In the genomic region with DNA sequence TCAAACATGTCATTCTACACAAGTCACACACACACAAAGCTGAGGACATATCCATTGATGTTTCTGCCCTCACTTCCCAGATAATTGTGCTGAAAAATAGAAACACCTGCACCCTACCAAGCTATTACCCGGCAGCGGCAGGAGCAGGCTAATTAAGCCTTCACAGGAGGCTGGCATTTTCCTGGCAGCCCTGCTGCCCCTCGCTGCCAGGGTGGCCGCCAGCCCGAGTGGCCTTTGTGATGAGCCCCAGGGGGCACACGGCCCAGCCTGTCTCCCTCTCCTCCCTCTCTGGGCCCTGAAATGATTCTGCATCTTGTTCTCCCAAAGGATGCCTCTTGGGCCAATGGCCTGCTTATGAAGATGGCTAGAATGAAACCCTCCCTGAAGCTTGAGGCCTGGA, we compare ENCODE assay signal across 12 cellular contexts.
DNase-seq lines count a peak whose midpoint lies in the region; ATAC-seq lines count a peak whose summit lies in the region.
"Had no signal": no experiment of that assay in that cellular context is flagged by ENCODE, and none has a peak within 500 bp of the region (broad histone marks: within the 10 kb centered on the region; RNA-seq: fewer than 3 reads in every experiment).

No MANE protein-coding gene starts in this region.

- H3K79me2 ChIP-seq in Karpas-422 (ENCODE audit: low read length), result no peaks in the 10 kb centered on the region

- H3K4me1 Mint-ChIP-seq in stimulated activated naive CD8-positive, alpha-beta T cell treated with anti-CD3 and anti-CD28 coated beads, Interleukin-15, amount 100 ng/mL, for 72 hours, result peaks cover 13% of the 10 kb centered on the region

- no peaks in the 10 kb centered on the region for H3K36me3 ChIP-seq in Karpas-422 (ENCODE audit: insufficient read depth, low read length)
- H3K36me3 ChIP-seq: tibial artery had no signal

- intact Hi-C loops in posterior vena cava (cut with DNase I), result loop anchor here in 1 of 2 donors (10.0 kb wide), 1 partner anchor 58 kb away; no protein-coding TSS in a partner anchor

- no peaks in the 10 kb centered on the region for H3K9me2 ChIP-seq in Karpas-422 (replicated peaks; ENCODE audit: insufficient read depth, low read length)

- H3K9me3 Mint-ChIP-seq in stimulated activated naive CD8-positive, alpha-beta T cell treated with anti-CD3 and anti-CD28 coated beads, Interleukin-15, amount 100 ng/mL, for 72 hours, result no peaks in the 10 kb centered on the region

- no peak overlapping the region for H2AFZ ChIP-seq in Karpas-422 (ENCODE audit: low read length)

- no peak overlapping the region for H3K4me3 Mint-ChIP-seq in stimulated activated naive CD8-positive, alpha-beta T cell treated with anti-CD3 and anti-CD28 coated beads, Interleukin-15, amount 100 ng/mL, for 72 hours

- peaks cover 98% of the 10 kb centered on the region for H3K4me1 ChIP-seq in Karpas-422 (ENCODE audit: low read length)

- peak overlapping the region; percentile 60 for H3K4me2 ChIP-seq in Karpas-422 (ENCODE audit: low read depth, low read length, poor library complexity, severe bottlenecking)

- peak overlapping the region; percentile 65 for H3K9ac ChIP-seq in Karpas-422 (ENCODE audit: low read length)

- H3K27me3 Mint-ChIP-seq in stimulated activated naive CD8-positive, alpha-beta T cell treated with anti-CD3 and anti-CD28 coated beads, Interleukin-15, amount 100 ng/mL, for 72 hours, result no peaks in the 10 kb centered on the region

- DNase-seq in Karpas-422 (no peak), NCI-H2081 (lab: John Stamatoyannopoulos, UW) (peak; percentile 92 to 99), astrocyte of the hippocampus (ENCODE audit: low read depth, low spot score) (peak; percentile 14), posterior vena cava (ENCODE audit: low spot score) (peak; percentile 40), RPMI8226 (no peak), GM19238 (ENCODE audit: insufficient read length, low spot score) (no peak), HK-2 (ENCODE audit: unreplicated experiment) (no peak)
- DNase-seq in stimulated activated naive CD8-positive, alpha-beta T cell treated with anti-CD3 and anti-CD28 coated beads, Interleukin-15, amount 100 ng/mL, for 72 hours, result no peak
- DNase-seq: foreskin melanocyte; NCI-H510A treated with DMSO at 0.1 percent for 48 hours; stimulated activated CD4-positive, alpha-beta T cell treated with anti-CD3 and anti-CD28 coated beads, Interleukin-2, amount 100 ng/mL, for 48 hours had no signal

- H3K27ac ChIP-seq in Karpas-422 (ENCODE audit: low read length), result peak overlapping the region; percentile 99
- H3K27ac ChIP-seq: tibial artery had no signal

- H3K9me3 ChIP-seq in Karpas-422 (ENCODE audit: low read length), result no peaks in the 10 kb centered on the region
- H3K9me3 ChIP-seq: tibial artery had no signal

- H3K27me3 ChIP-seq in Karpas-422 (ENCODE audit: low read length), result no peaks in the 10 kb centered on the region
- H3K27me3 ChIP-seq: tibial artery had no signal

- H4K20me1 ChIP-seq in Karpas-422 (ENCODE audit: insufficient read depth, low read depth, low read length), result no peaks in the 10 kb centered on the region

- no peak for ATAC-seq in stimulated activated naive CD8-positive, alpha-beta T cell treated with anti-CD3 and anti-CD28 coated beads, Interleukin-15, amount 100 ng/mL, for 72 hours

- H3K27ac Mint-ChIP-seq in stimulated activated naive CD8-positive, alpha-beta T cell treated with anti-CD3 and anti-CD28 coated beads, Interleukin-15, amount 100 ng/mL, for 72 hours, result no peak overlapping the region

- peak overlapping the region; percentile 45; the same call in 1 of the 2 replicates for H3K4me3 ChIP-seq in Karpas-422 (ENCODE audit: low read length)
- H3K4me3 ChIP-seq: tibial artery had no signal

Comparison
In these comparisons a context has a peak if more than half of its experiments do, and no peak if none do; other contexts are left out.
1. DNase-seq: peak in NCI-H2081 (2 of 2), astrocyte of the hippocampus (single experiment) and posterior vena cava (single experiment); none in Karpas-422 (single experiment), RPMI8226 (single experiment), stimulated activated naive CD8-positive, alpha-beta T cell treated with anti-CD3 and anti-CD28 coated beads, Interleukin-15, amount 100 ng/mL, for 72 hours (0 of 2), GM19238 (single experiment) and HK-2 (single experiment).